In genomic region chr1:43536196-43536863, GRCh38 we compare ENCODE assay signal across 14 cellular contexts. TPM values are rescaled to one million over a fixed set of nuclear protein-coding genes. Genes with fewer than 3 reads are reported as not detected.
DNase-seq lines count a peak whose midpoint lies in the region; ATAC-seq and TF ChIP-seq lines count a peak whose summit lies in the region.
"Had no signal": no experiment of that assay in that cellular context is flagged by ENCODE, and none has a peak within 500 bp of the region (broad histone marks: within the 10 kb centered on the region; RNA-seq: fewer than 3 reads in every experiment).

No MANE protein-coding gene starts in this region.

- POLR2A ChIA-PET in activated CD4-positive, alpha-beta memory T cell treated with anti-CD3 and anti-CD28 coated beads, Interleukin-2, amount 10 ng/mL, durations not matched to agents 7 days and 5 days (lab: Charles Lee): no interaction called here

- H3K27me3 ChIP-seq in mucosa of rectum (ENCODE audit: control insufficient read depth in 2 of 2, insufficient read depth in 2 of 2, low read length in 2 of 2): no peaks in the 10 kb centered on the region

- peaks cover 19 to 26% of the 10 kb centered on the region in 2 donors for H3K36me3 ChIP-seq in mucosa of rectum (ENCODE audit: control insufficient read depth in 2 of 2, insufficient read depth in 2 of 2, low read length in 2 of 2)

- H3K9ac ChIP-seq in mucosa of rectum (ENCODE audit: low read depth in 1 of 2, low read length in 2 of 2): peak overlapping the region; percentile 3 to 52

- peak overlapping the region; percentile 84 to 86 for H3K27ac ChIP-seq in mucosa of rectum (ENCODE audit: low read depth in 2 of 2, low read length in 2 of 2)

- CTCF ChIA-PET in activated CD4-positive, alpha-beta memory T cell treated with anti-CD3 and anti-CD28 coated beads, Interleukin-2, amount 10 ng/mL, durations not matched to agents 7 days and 5 days (lab: Charles Lee): no interaction called here

- H3K4me1 Mint-ChIP-seq in chondrocyte (ENCODE audit: low read depth) (peaks cover 13% of the 10 kb centered on the region), type B pancreatic cell (ENCODE audit: unreplicated experiment) (peaks cover 72% of the 10 kb centered on the region)
- peaks cover 6% of the 10 kb centered on the region for H3K4me1 Mint-ChIP-seq in activated CD4-positive, alpha-beta memory T cell treated with anti-CD3 and anti-CD28 coated beads, Interleukin-2, amount 10 ng/mL, durations not matched to agents 7 days and 5 days

- ATAC-seq in SK-N-SH treated with all-trans-retinoic acid at 6 μM for 48 hours: no peak
- ATAC-seq: activated CD4-positive, CD25-positive, alpha-beta regulatory T cell treated with anti-CD3 and anti-CD28 coated beads, Interleukin-2, amount 50 U/mL, for 24 hours; naive thymus-derived CD4-positive, alpha-beta T cell; stimulated activated effector memory CD8-positive, alpha-beta T cell treated with anti-CD3 and anti-CD28 coated beads, Interleukin-12 subunit alpha, Interleukin-12 subunit beta, amount 100 ng/mL, for 72 hours had no signal

- no peaks in the 10 kb centered on the region for H3K9me3 Mint-ChIP-seq in chondrocyte (ENCODE audit: low read depth)
- H3K9me3 Mint-ChIP-seq in type B pancreatic cell: no peaks in the 10 kb centered on the region
- H3K9me3 Mint-ChIP-seq in activated CD4-positive, alpha-beta memory T cell treated with anti-CD3 and anti-CD28 coated beads, Interleukin-2, amount 10 ng/mL, durations not matched to agents 7 days and 5 days: no peaks in the 10 kb centered on the region
- H3K9me3 Mint-ChIP-seq: activated naive CD4-positive, alpha-beta T cell treated with anti-CD3 and anti-CD28 coated beads, Interleukin-2, amount 50 U/mL, for 24 hours; stimulated activated effector memory CD8-positive, alpha-beta T cell treated with anti-CD3 and anti-CD28 coated beads, Interleukin-12 subunit alpha, Interleukin-12 subunit beta, amount 100 ng/mL, for 72 hours had no signal

- H3K4me3 ChIP-seq in mucosa of rectum (ENCODE audit: low read length in 2 of 2): no peak overlapping the region

- H3K4me3 Mint-ChIP-seq in chondrocyte (ENCODE audit: unreplicated experiment) (no peak overlapping the region), type B pancreatic cell (peak overlapping the region; percentile 85)
- no peak overlapping the region for H3K4me3 Mint-ChIP-seq in activated CD4-positive, alpha-beta memory T cell treated with anti-CD3 and anti-CD28 coated beads, Interleukin-2, amount 10 ng/mL, durations not matched to agents 7 days and 5 days
- H3K4me3 Mint-ChIP-seq: activated naive CD4-positive, alpha-beta T cell treated with anti-CD3 and anti-CD28 coated beads, Interleukin-2, amount 50 U/mL, for 24 hours; naive thymus-derived CD4-positive, alpha-beta T cell; stimulated activated effector memory CD8-positive, alpha-beta T cell treated with anti-CD3 and anti-CD28 coated beads, Interleukin-12 subunit alpha, Interleukin-12 subunit beta, amount 100 ng/mL, for 72 hours had no signal

- H3K36me3 Mint-ChIP-seq in chondrocyte (ENCODE audit: low read depth) (peaks cover 14% of the 10 kb centered on the region), type B pancreatic cell (peaks cover 36% of the 10 kb centered on the region)
- H3K36me3 Mint-ChIP-seq in activated CD4-positive, alpha-beta memory T cell treated with anti-CD3 and anti-CD28 coated beads, Interleukin-2, amount 10 ng/mL, durations not matched to agents 7 days and 5 days (ENCODE audit: low read depth): no peaks in the 10 kb centered on the region
- H3K36me3 Mint-ChIP-seq: activated naive CD4-positive, alpha-beta T cell treated with anti-CD3 and anti-CD28 coated beads, Interleukin-2, amount 50 U/mL, for 24 hours; stimulated activated effector memory CD8-positive, alpha-beta T cell treated with anti-CD3 and anti-CD28 coated beads, Interleukin-12 subunit alpha, Interleukin-12 subunit beta, amount 100 ng/mL, for 72 hours had no signal

- H3K27me3 Mint-ChIP-seq in chondrocyte (ENCODE audit: low read depth) (no peaks in the 10 kb centered on the region), type B pancreatic cell (peaks cover 6% of the 10 kb centered on the region)
- peaks cover 25% of the 10 kb centered on the region for H3K27me3 Mint-ChIP-seq in activated CD4-positive, alpha-beta memory T cell treated with anti-CD3 and anti-CD28 coated beads, Interleukin-2, amount 10 ng/mL, durations not matched to agents 7 days and 5 days

- TF ChIP-seq CTCF in chondrocyte (IDR thresholded peaks at IDR 0.05) (no peak), type B pancreatic cell (conservative IDR thresholded peaks at IDR 0.05) (no peak)

- no peaks in the 10 kb centered on the region for H3K9me3 ChIP-seq in mucosa of rectum (ENCODE audit: control insufficient read depth in 2 of 2, low read length in 2 of 2)

- H3K4me1 ChIP-seq in mucosa of rectum (ENCODE audit: control insufficient read depth in 2 of 2, insufficient read depth in 2 of 2, low read length in 2 of 2): peaks cover 45 to 77% of the 10 kb centered on the region in 2 donors

- peak; percentile 5 for DNase-seq in SIG-M5 treated with dmso at 0.1 percent for 504 hours (lab: John Stamatoyannopoulos, UW; ENCODE audit: unreplicated experiment)
- no peak for DNase-seq in SIG-M5 (lab: John Stamatoyannopoulos, UW)
- peak; percentile 68 for DNase-seq in chondrocyte (ENCODE audit: low spot score)
- no peak for DNase-seq in type B pancreatic cell (ENCODE audit: extremely low spot score, unreplicated experiment)
- no peak for DNase-seq in activated T-cell treated with anti-CD3 and anti-CD28 coated beads for 4 hours
- no peak for DNase-seq in activated CD4-positive, alpha-beta memory T cell treated with anti-CD3 and anti-CD28 coated beads, Interleukin-2, amount 10 ng/mL, durations not matched to agents 7 days and 5 days
- DNase-seq: activated CD8-positive, alpha-beta memory T cell treated with anti-CD3 and anti-CD28 coated beads, Interleukin-2, amount 50 U/mL, for 48 hours; GF-D8; naive thymus-derived CD4-positive, alpha-beta T cell had no signal

- H3K27ac Mint-ChIP-seq in chondrocyte (ENCODE audit: unreplicated experiment): no peak overlapping the region
- peak overlapping the region; percentile 94 for H3K27ac Mint-ChIP-seq in type B pancreatic cell
- no peak overlapping the region for H3K27ac Mint-ChIP-seq in activated CD4-positive, alpha-beta memory T cell treated with anti-CD3 and anti-CD28 coated beads, Interleukin-2, amount 10 ng/mL, durations not matched to agents 7 days and 5 days
- H3K27ac Mint-ChIP-seq: activated naive CD4-positive, alpha-beta T cell treated with anti-CD3 and anti-CD28 coated beads, Interleukin-2, amount 50 U/mL, for 24 hours; naive thymus-derived CD4-positive, alpha-beta T cell; stimulated activated effector memory CD8-positive, alpha-beta T cell treated with anti-CD3 and anti-CD28 coated beads, Interleukin-12 subunit alpha, Interleukin-12 subunit beta, amount 100 ng/mL, for 72 hours had no signal

TF ChIP-seq in SK-N-SH treated with all-trans-retinoic acid at 6 μM for 48 hours, 23 proteins besides CTCF, POLR2A, EP300 and RAD21 (continues in another document):
- TF ChIP-seq ZNF70 (CRISPR knock-in tag; IDR thresholded peaks at IDR 0.05) (no peak), CSRNP3 (CRISPR knock-in tag; IDR thresholded peaks at IDR 0.05) (no peak), OSR1 (CRISPR knock-in tag; IDR thresholded peaks at IDR 0.05) (no peak), CREB5 (CRISPR knock-in tag; IDR thresholded peaks at IDR 0.05; ENCODE audit: low read depth) (no peak), ZNF565 (CRISPR knock-in tag; conservative IDR thresholded peaks at IDR 0.05; ENCODE audit: low read depth) (no peak), CSDC2 (CRISPR knock-in tag; IDR thresholded peaks at IDR 0.05) (no peak), SNAI2 (CRISPR knock-in tag; IDR thresholded peaks at IDR 0.05) (no peak), TOX (CRISPR knock-in tag; IDR thresholded peaks at IDR 0.05; ENCODE audit: borderline replicate concordance) (no peak), RARB (CRISPR knock-in tag; IDR thresholded peaks at IDR 0.05) (no peak)

RNA-seq across cellular contexts. Expression of gene PTPRF, which starts 5.6 kb away (rescaled TPM):
- total RNA-seq in chondrocyte (54.6 to 66.7 TPM (median 62.0 TPM) in 3 replicates), type B pancreatic cell (ENCODE audit: low replicate concordance) (260 and 507 TPM in 2 replicates)
- 1 to 10 TPM; 2.1 to 2.4 TPM for total RNA-seq in activated CD4-positive, alpha-beta memory T cell treated with anti-CD3 and anti-CD28 coated beads, Interleukin-2, amount 10 ng/mL, durations not matched to agents 7 days and 5 days

Comparison
In these comparisons a context has a peak if more than half of its experiments do, and no peak if none do; other contexts are left out.
1. DNase-seq: peak in SIG-M5 treated with dmso at 0.1 percent for 504 hours (single experiment) and chondrocyte (single experiment); none in SIG-M5 (single experiment), type B pancreatic cell (single experiment), activated T-cell treated with anti-CD3 and anti-CD28 coated beads for 4 hours (single experiment) and activated CD4-positive, alpha-beta memory T cell treated with anti-CD3 and anti-CD28 coated beads, Interleukin-2, amount 10 ng/mL, durations not matched to agents 7 days and 5 days (single experiment).
2. RNA of gene PTPRF, which starts 5.6 kb away (total RNA-seq): 260 to 507 TPM in type B pancreatic cell and 54.6 to 66.7 TPM in chondrocyte; 2.1 to 2.4 TPM in activated CD4-positive, alpha-beta memory T cell treated with anti-CD3 and anti-CD28 coated beads, Interleukin-2, amount 10 ng/mL, durations not matched to agents 7 days and 5 days; every median in the first group is over 10 times any median in the second.